Comparison of ENCODE assay signal across 19 cellular contexts in genomic region chr6:85273870-85274269, GRCh38.
A peak's percentile ranks its signal among the peaks of the same experiment; 100 is the strongest.
DNase-seq lines count a peak whose midpoint lies in the region; ATAC-seq and TF ChIP-seq lines count a peak whose summit lies in the region.
"Had no signal": no experiment of that assay in that cellular context is flagged by ENCODE, and none has a peak within 500 bp of the region (broad histone marks: within the 10 kb centered on the region; RNA-seq: fewer than 3 reads in every experiment).

No MANE protein-coding gene starts in this region.

- intact Hi-C loops in posterior vena cava (cut with DNase I) = no loop called here

- no peak overlapping the region for H2AFZ ChIP-seq in GM23248
- H2AFZ ChIP-seq: GM23338 had no signal

- no peaks in the 10 kb centered on the region for H3K9me2 ChIP-seq in GM23248 (ENCODE audit: insufficient read depth)

- H3K4me1 ChIP-seq in GM23248 (ENCODE audit: insufficient read depth) = no peaks in the 10 kb centered on the region
- H3K4me1 ChIP-seq in RWPE2 (ENCODE audit: insufficient read depth, poor library complexity, severe bottlenecking) = no peaks in the 10 kb centered on the region
- H3K4me1 ChIP-seq: A549, BE2C, HAP-1 had no signal

- H3K4me2 ChIP-seq in GM23248 (ENCODE audit: unreplicated experiment) = no peak overlapping the region
- H3K4me2 ChIP-seq: A549, GM23338, KMS-11 had no signal

- no peaks in the 10 kb centered on the region for H4K20me1 ChIP-seq in GM23248 (ENCODE audit: insufficient read depth)

- H3K27ac ChIP-seq in GM23248 (no peak overlapping the region), RWPE2 (ENCODE audit: poor library complexity, severe bottlenecking) (no peak overlapping the region)
- H3K27ac ChIP-seq: A549, KMS-11, RWPE1 had no signal

- in situ Hi-C loops in GM23248 (cut with MboI) = no loop called here

- no peaks in the 10 kb centered on the region for H3K27me3 ChIP-seq in GM23248 (replicated peaks; ENCODE audit: insufficient read depth)
- H3K27me3 ChIP-seq in RWPE2 (ENCODE audit: insufficient read depth, poor library complexity, severe bottlenecking) = no peaks in the 10 kb centered on the region
- H3K27me3 ChIP-seq: BE2C had no signal

- no peak overlapping the region for H3K4me3 ChIP-seq in GM23248
- H3K4me3 ChIP-seq in RWPE2 (ENCODE audit: severe bottlenecking) = no peak overlapping the region
- H3K4me3 ChIP-seq in epithelial cell of esophagus (ENCODE audit: low read length) = no peak overlapping the region
- H3K4me3 ChIP-seq: A549, GM23338, HAP-1 had no signal

- TF ChIP-seq CTCF in RWPE2 (IDR thresholded peaks at IDR 0.05; ENCODE audit: poor library complexity, severe bottlenecking) (no peak), epithelial cell of esophagus (IDR thresholded peaks at IDR 0.05; ENCODE audit: insufficient read depth, low read depth, low read length, missing control alignments) (no peak)

- peak; percentile 63 for ATAC-seq in RWPE2 (ENCODE audit: low read depth)
- ATAC-seq in HG02759 (IDR thresholded peaks at IDR 0.05; ENCODE audit: unreplicated experiment) = no peak
- ATAC-seq in GM21526 (IDR thresholded peaks at IDR 0.05; ENCODE audit: low FRiP score, unreplicated experiment) = no peak
- ATAC-seq: A549, GM23338, SK-N-SH treated with all-trans-retinoic acid at 6 μM for 48 hours had no signal

- DNase-seq in GM23248 = peak; percentile 43
- no peak for DNase-seq in RWPE2 (ENCODE audit: low spot score)
- peak; percentile 23 for DNase-seq in epithelial cell of esophagus (ENCODE audit: low read depth)
- peak; percentile 44 for DNase-seq in myocyte (ENCODE audit: low read depth)
- no peak for DNase-seq in activated naive CD4-positive, alpha-beta T cell treated with anti-CD3 and anti-CD28 coated beads, Interleukin-2, amount 50 U/mL, for 16 hours
- no peak for DNase-seq in posterior vena cava (ENCODE audit: low spot score)
- DNase-seq: BE2C, NCI-H1417 treated with DMSO at 0.1 percent for 48 hours, NCI-H187, NCI-H69, SIG-M5 had no signal

- no peak overlapping the region for H3K9ac ChIP-seq in GM23248
- H3K9ac ChIP-seq: KMS-11 had no signal

- no peaks in the 10 kb centered on the region for H3K79me2 ChIP-seq in GM23248 (ENCODE audit: insufficient read depth)

- no peaks in the 10 kb centered on the region for H3F3A ChIP-seq in GM23248 (ENCODE audit: insufficient read depth)

- no peaks in the 10 kb centered on the region for H3K9me3 ChIP-seq in GM23248 (ENCODE audit: low read depth)
- H3K9me3 ChIP-seq in RWPE2 (ENCODE audit: severe bottlenecking) = no peaks in the 10 kb centered on the region
- H3K9me3 ChIP-seq: A549, BE2C, HAP-1 had no signal

- H3K36me3 ChIP-seq in GM23248 (ENCODE audit: low read depth) (no peaks in the 10 kb centered on the region), RWPE2 (ENCODE audit: low read depth) (no peaks in the 10 kb centered on the region)
- H3K36me3 ChIP-seq: BE2C, HAP-1 had no signal

Comparison
In these comparisons a context has a peak if more than half of its experiments do, and no peak if none do; other contexts are left out.
1. DNase-seq: peak in GM23248 (single experiment), epithelial cell of esophagus (single experiment) and myocyte (single experiment); none in RWPE2 (single experiment), activated naive CD4-positive, alpha-beta T cell treated with anti-CD3 and anti-CD28 coated beads, Interleukin-2, amount 50 U/mL, for 16 hours (single experiment) and posterior vena cava (single experiment).